1 cellular context compared by ENCODE assay signal in the genomic region with DNA sequence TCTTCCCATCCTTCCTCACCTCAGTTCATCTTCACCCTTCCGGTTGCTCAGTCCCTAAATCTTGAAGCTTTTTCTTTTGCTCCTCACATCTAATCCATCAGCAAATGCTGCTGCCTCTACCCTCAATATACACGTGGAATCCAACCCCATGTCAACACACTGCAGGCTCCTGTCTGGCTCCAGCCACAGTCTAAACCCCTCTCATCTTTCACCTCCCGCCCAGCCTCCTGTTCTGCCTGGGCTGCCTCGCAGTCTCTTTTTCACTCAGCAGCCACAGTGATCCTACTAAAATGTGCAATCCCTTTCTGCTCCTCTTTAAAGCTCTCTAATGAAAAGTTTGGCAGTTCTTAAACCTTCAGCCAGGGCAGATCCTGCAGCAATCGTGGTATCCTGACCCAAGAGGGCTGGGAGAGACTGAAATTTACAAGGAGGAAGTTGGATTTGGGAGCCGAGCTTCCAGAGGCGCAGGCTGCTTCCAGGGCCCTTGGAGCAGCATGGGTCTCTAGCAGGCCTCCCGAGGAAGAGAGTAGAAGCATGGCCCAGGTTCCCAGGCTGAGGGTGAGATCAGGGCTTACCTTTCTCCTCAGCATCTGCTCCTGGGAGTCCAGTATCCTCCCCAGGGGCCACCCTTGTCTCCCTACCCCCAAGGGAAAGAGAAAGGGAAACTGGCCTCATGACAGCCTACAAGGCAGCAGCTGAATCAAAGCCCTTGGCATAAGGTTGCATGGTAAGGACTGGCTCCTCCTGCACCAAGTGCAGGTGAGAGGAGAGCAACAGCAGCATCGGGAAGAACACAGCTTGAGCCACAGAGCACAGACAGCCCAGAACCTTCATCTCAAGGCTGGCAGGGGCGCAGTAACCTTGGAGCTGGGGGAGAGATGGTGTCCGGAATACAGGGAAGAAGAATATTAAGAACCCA.
TF ChIP-seq lines count a peak whose summit lies in the region.

No MANE protein-coding gene starts in this region.

TF ChIP-seq in HepG2, 621 proteins besides CTCF, POLR2A, EP300 and RAD21:
- TF ChIP-seq ZFP41 (CRISPR knock-in tag; IDR thresholded peaks at IDR 0.05; ENCODE audit: borderline replicate concordance), result no peak
- TF ChIP-seq ZNF205 (CRISPR knock-in tag; IDR thresholded peaks at IDR 0.05), result no peak
- TF ChIP-seq ARNT (IDR thresholded peaks at IDR 0.05), result no peak
- TF ChIP-seq, protein P1, sequence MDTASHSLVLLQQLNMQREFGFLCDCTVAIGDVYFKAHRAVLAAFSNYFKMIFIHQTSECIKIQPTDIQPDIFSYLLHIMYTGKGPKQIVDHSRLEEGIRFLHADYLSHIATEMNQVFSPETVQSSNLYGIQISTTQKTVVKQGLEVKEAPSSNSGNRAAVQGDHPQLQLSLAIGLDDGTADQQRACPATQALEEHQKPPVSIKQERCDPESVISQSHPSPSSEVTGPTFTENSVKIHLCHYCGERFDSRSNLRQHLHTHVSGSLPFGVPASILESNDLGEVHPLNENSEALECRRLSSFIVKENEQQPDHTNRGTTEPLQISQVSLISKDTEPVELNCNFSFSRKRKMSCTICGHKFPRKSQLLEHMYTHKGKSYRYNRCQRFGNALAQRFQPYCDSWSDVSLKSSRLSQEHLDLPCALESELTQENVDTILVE (CRISPR knock-in tag; IDR thresholded peaks at IDR 0.05), result no peak
- TF ChIP-seq, protein P2, sequence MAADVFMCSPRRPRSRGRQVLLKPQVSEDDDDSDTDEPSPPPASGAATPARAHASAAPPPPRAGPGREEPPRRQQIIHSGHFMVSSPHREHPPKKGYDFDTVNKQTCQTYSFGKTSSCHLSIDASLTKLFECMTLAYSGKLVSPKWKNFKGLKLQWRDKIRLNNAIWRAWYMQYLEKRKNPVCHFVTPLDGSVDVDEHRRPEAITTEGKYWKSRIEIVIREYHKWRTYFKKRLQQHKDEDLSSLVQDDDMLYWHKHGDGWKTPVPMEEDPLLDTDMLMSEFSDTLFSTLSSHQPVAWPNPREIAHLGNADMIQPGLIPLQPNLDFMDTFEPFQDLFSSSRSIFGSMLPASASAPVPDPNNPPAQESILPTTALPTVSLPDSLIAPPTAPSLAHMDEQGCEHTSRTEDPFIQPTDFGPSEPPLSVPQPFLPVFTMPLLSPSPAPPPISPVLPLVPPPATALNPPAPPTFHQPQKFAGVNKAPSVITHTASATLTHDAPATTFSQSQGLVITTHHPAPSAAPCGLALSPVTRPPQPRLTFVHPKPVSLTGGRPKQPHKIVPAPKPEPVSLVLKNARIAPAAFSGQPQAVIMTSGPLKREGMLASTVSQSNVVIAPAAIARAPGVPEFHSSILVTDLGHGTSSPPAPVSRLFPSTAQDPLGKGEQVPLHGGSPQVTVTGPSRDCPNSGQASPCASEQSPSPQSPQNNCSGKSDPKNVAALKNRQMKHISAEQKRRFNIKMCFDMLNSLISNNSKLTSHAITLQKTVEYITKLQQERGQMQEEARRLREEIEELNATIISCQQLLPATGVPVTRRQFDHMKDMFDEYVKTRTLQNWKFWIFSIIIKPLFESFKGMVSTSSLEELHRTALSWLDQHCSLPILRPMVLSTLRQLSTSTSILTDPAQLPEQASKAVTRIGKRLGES (CRISPR knock-in tag; IDR thresholded peaks at IDR 0.05; ENCODE audit: borderline replicate concordance), result no peak
- no peak for TF ChIP-seq ZNF331 (CRISPR knock-in tag; IDR thresholded peaks at IDR 0.05)
- TF ChIP-seq ARHGAP35 (CRISPR knock-in tag; IDR thresholded peaks at IDR 0.05; ENCODE audit: borderline replicate concordance), result no peak
- no peak for TF ChIP-seq ZNF747 (CRISPR knock-in tag; IDR thresholded peaks at IDR 0.05; ENCODE audit: borderline replicate concordance)
- no peak for TF ChIP-seq MAZ (IDR thresholded peaks at IDR 0.05; ENCODE audit: borderline replicate concordance, low read depth, low read length)
- TF ChIP-seq MAZ (CRISPR knock-in tag; IDR thresholded peaks at IDR 0.05; ENCODE audit: low read depth), result no peak
- no peak for TF ChIP-seq ZNF737 (CRISPR knock-in tag; IDR thresholded peaks at IDR 0.05; ENCODE audit: borderline replicate concordance)
- no peak for TF ChIP-seq ZNF550 (CRISPR knock-in tag; IDR thresholded peaks at IDR 0.05; ENCODE audit: borderline replicate concordance)
- no peak for TF ChIP-seq SALL1 (CRISPR knock-in tag; IDR thresholded peaks at IDR 0.05)
- no peak for TF ChIP-seq ZNF552 (CRISPR knock-in tag; IDR thresholded peaks at IDR 0.05; ENCODE audit: borderline replicate concordance)
